ENCODE assay signal across 1 cellular context in the genomic region with DNA sequence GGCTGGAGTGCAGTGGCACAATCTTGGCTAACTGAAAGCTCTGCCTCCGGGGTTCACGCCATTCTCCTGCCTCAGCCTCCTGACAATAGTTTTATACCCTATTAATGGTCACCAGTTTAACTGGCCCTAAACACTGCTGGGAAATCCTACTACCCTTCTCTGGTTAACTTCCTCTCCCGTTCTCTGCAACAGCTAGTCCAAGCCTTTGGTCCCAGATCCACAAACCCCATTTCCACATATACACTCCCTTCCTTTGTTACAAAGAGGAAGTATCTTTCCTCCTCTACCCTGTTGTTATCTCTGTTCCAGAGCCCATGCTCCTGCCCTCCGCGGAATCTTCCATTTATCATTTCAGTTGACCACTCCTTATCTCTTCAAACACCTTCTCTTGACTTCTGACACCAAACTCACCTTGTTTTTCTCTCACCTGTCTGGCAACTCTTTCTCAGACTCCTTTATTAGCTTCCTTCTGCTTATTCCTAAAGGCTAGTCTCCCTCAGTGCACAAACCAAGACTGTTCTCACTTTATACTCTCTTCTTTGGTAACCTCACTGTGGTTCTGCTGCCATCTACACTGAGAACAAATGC.
TF ChIP-seq lines count a peak whose summit lies in the region.

No MANE protein-coding gene starts in this region.

TF ChIP-seq in K562, 482 proteins besides CTCF, POLR2A, EP300 and RAD21 (continues in another document):
- TF ChIP-seq EGR1 (conservative IDR thresholded peaks at IDR 0.05) (no peak), CSDE1 (IDR thresholded peaks at IDR 0.05) (peak in 1 of 2 experiments; percentile 12; a peak in 1 of 4 replicates), SMARCC2 (IDR thresholded peaks at IDR 0.05; ENCODE audit: low read depth) (peak; percentile 95), ZKSCAN8 (CRISPR knock-in tag; IDR thresholded peaks at IDR 0.05) (peak; percentile 38), DPF2 (IDR thresholded peaks at IDR 0.05) (peak; percentile 99), ZNF282 (CRISPR knock-in tag; IDR thresholded peaks at IDR 0.05) (no peak), NR2C1 (IDR thresholded peaks at IDR 0.05) (no peak; the same call in 1 of the 2 replicates), NR2C1 (tag; IDR thresholded peaks at IDR 0.05) (peak; percentile 67; the same call in 1 of the 2 replicates), NFIC (IDR thresholded peaks at IDR 0.05) (peak; percentile 79), ZFP1 (CRISPR knock-in tag; IDR thresholded peaks at IDR 0.05) (peak; percentile 41; the same call in 1 of the 2 replicates), SUPT5H (IDR thresholded peaks at IDR 0.05) (peak; percentile 43; the same call in 1 of the 2 replicates), ZBTB17 (CRISPR knock-in tag; IDR thresholded peaks at IDR 0.05) (0 out of 2 replicates have a peak, but pooled peaks have one; percentile 34), HDAC3 (IDR thresholded peaks at IDR 0.05; ENCODE audit: borderline replicate concordance, partially characterized antibody) (peak; percentile 62), MBD2 (IDR thresholded peaks at IDR 0.05; ENCODE audit: borderline replicate concordance, low read depth) (peak; percentile 39; the same call in 1 of the 2 replicates), EP400 (IDR thresholded peaks at IDR 0.05) (peak; percentile 58; the same call in 1 of the 2 replicates), ZBTB8A (IDR thresholded peaks at IDR 0.05; ENCODE audit: partially characterized antibody) (no peak), GATAD2A (IDR thresholded peaks at IDR 0.05) (peak; percentile 99), RBFOX2 (IDR thresholded peaks at IDR 0.05; ENCODE audit: low read depth, low read length) (0 out of 2 replicates have a peak, but pooled peaks have one; percentile 21), MYBL2 (IDR thresholded peaks at IDR 0.05; ENCODE audit: low read depth) (no peak; the same call in 1 of the 2 replicates), MYBL2 (CRISPR knock-in tag; IDR thresholded peaks at IDR 0.05; ENCODE audit: borderline replicate concordance) (no peak), HDAC8 (tag; IDR thresholded peaks at IDR 0.05) (no peak), NEUROD1 (IDR thresholded peaks at IDR 0.05; ENCODE audit: borderline replicate concordance, low read depth, low read length, partially characterized antibody) (peak; percentile 18), ZNF41 (CRISPR knock-in tag; conservative IDR thresholded peaks at IDR 0.05) (0 out of 2 replicates have a peak, but pooled peaks have one; percentile 10), ZKSCAN3 (CRISPR knock-in tag; IDR thresholded peaks at IDR 0.05) (no peak), RNF2 (IDR thresholded peaks at IDR 0.05) (peak; percentile 52; the same call in 1 of the 2 replicates), ZNF347 (CRISPR knock-in tag; IDR thresholded peaks at IDR 0.05; ENCODE audit: low read depth) (no peak), HOXB6 (CRISPR knock-in tag; IDR thresholded peaks at IDR 0.05; ENCODE audit: borderline replicate concordance) (no peak), ETV6 (IDR thresholded peaks at IDR 0.05; ENCODE audit: borderline replicate concordance in 1 of 2, low read depth in 2 of 2, low read length in 1 of 2) (peak; percentile 70 to 95; a peak in 3 of 4 replicates), ETV6 (CRISPR knock-in tag; IDR thresholded peaks at IDR 0.05; ENCODE audit: borderline replicate concordance) (no peak), ZNF239 (CRISPR knock-in tag; IDR thresholded peaks at IDR 0.05) (0 out of 2 replicates have a peak, but pooled peaks have one; percentile 58), CBX1 (IDR thresholded peaks at IDR 0.05; ENCODE audit: low read depth) (0 out of 2 replicates have a peak, but pooled peaks have one; percentile 38), SOX6 (IDR thresholded peaks at IDR 0.05) (peak; percentile 98), NCOA1 (IDR thresholded peaks at IDR 0.05; ENCODE audit: low read depth) (peak; percentile 75), RCOR1 (IDR thresholded peaks at IDR 0.05; ENCODE audit: borderline replicate concordance in 1 of 2, low read depth in 2 of 2, low read length in 2 of 2) (peak in 1 of 2 experiments; percentile 86; a peak in 1 of 4 replicates), NR4A1 (CRISPR knock-in tag; IDR thresholded peaks at IDR 0.05) (no peak), NR4A1 (tag; IDR thresholded peaks at IDR 0.05) (0 out of 2 replicates have a peak, but pooled peaks have one; percentile 46), SRF (CRISPR knock-in tag; IDR thresholded peaks at IDR 0.05) (0 out of 4 replicates have a peak, but pooled peaks of 1 of the 2 experiments have one; percentile 32), KLF16 (IDR thresholded peaks at IDR 0.05) (peak; percentile 83), ZNF384 (IDR thresholded peaks at IDR 0.05; ENCODE audit: low read depth, low read length) (no peak), ELF2 (CRISPR knock-in tag; IDR thresholded peaks at IDR 0.05) (peak; percentile 67; the same call in 1 of the 2 replicates), TBL1XR1 (IDR thresholded peaks at IDR 0.05; ENCODE audit: low read length in 2 of 2) (peak in 1 of 2 experiments; percentile 73; a peak in 1 of 4 replicates), ZNF444 (CRISPR knock-in tag; IDR thresholded peaks at IDR 0.05) (no peak), ZNF23 (CRISPR knock-in tag; IDR thresholded peaks at IDR 0.05) (no peak)
- TF ChIP-seq, protein P1, sequence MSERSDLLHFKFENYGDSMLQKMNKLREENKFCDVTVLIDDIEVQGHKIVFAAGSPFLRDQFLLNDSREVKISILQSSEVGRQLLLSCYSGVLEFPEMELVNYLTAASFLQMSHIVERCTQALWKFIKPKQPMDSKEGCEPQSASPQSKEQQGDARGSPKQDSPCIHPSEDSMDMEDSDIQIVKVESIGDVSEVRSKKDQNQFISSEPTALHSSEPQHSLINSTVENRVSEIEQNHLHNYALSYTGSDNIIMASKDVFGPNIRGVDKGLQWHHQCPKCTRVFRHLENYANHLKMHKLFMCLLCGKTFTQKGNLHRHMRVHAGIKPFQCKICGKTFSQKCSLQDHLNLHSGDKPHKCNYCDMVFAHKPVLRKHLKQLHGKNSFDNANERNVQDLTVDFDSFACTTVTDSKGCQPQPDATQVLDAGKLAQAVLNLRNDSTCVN (CRISPR knock-in tag; IDR thresholded peaks at IDR 0.05), result peak; percentile 78; the same call in 1 of the 2 replicates
- TF ChIP-seq, protein P2, sequence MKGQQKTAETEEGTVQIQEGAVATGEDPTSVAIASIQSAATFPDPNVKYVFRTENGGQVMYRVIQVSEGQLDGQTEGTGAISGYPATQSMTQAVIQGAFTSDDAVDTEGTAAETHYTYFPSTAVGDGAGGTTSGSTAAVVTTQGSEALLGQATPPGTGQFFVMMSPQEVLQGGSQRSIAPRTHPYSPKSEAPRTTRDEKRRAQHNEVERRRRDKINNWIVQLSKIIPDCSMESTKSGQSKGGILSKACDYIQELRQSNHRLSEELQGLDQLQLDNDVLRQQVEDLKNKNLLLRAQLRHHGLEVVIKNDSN (CRISPR knock-in tag; IDR thresholded peaks at IDR 0.05), result no peak
- TF ChIP-seq, protein P3, sequence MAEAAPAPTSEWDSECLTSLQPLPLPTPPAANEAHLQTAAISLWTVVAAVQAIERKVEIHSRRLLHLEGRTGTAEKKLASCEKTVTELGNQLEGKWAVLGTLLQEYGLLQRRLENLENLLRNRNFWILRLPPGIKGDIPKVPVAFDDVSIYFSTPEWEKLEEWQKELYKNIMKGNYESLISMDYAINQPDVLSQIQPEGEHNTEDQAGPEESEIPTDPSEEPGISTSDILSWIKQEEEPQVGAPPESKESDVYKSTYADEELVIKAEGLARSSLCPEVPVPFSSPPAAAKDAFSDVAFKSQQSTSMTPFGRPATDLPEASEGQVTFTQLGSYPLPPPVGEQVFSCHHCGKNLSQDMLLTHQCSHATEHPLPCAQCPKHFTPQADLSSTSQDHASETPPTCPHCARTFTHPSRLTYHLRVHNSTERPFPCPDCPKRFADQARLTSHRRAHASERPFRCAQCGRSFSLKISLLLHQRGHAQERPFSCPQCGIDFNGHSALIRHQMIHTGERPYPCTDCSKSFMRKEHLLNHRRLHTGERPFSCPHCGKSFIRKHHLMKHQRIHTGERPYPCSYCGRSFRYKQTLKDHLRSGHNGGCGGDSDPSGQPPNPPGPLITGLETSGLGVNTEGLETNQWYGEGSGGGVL (CRISPR knock-in tag; IDR thresholded peaks at IDR 0.05), result no peak
- TF ChIP-seq, protein P4, sequence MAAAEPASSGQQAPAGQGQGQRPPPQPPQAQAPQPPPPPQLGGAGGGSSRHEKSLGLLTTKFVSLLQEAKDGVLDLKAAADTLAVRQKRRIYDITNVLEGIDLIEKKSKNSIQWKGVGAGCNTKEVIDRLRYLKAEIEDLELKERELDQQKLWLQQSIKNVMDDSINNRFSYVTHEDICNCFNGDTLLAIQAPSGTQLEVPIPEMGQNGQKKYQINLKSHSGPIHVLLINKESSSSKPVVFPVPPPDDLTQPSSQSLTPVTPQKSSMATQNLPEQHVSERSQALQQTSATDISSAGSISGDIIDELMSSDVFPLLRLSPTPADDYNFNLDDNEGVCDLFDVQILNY (CRISPR knock-in tag; IDR thresholded peaks at IDR 0.05), result no peak
- TF ChIP-seq, protein P5, sequence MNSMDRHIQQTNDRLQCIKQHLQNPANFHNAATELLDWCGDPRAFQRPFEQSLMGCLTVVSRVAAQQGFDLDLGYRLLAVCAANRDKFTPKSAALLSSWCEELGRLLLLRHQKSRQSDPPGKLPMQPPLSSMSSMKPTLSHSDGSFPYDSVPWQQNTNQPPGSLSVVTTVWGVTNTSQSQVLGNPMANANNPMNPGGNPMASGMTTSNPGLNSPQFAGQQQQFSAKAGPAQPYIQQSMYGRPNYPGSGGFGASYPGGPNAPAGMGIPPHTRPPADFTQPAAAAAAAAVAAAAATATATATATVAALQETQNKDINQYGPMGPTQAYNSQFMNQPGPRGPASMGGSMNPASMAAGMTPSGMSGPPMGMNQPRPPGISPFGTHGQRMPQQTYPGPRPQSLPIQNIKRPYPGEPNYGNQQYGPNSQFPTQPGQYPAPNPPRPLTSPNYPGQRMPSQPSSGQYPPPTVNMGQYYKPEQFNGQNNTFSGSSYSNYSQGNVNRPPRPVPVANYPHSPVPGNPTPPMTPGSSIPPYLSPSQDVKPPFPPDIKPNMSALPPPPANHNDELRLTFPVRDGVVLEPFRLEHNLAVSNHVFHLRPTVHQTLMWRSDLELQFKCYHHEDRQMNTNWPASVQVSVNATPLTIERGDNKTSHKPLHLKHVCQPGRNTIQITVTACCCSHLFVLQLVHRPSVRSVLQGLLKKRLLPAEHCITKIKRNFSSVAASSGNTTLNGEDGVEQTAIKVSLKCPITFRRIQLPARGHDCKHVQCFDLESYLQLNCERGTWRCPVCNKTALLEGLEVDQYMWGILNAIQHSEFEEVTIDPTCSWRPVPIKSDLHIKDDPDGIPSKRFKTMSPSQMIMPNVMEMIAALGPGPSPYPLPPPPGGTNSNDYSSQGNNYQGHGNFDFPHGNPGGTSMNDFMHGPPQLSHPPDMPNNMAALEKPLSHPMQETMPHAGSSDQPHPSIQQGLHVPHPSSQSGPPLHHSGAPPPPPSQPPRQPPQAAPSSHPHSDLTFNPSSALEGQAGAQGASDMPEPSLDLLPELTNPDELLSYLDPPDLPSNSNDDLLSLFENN (IDR thresholded peaks at IDR 0.05; ENCODE audit: low read depth in 2 of 2, low read length in 2 of 2), result peak in 1 of 2 experiments; percentile 78; a peak in 2 of 4 replicates
- TF ChIP-seq, protein P6, sequence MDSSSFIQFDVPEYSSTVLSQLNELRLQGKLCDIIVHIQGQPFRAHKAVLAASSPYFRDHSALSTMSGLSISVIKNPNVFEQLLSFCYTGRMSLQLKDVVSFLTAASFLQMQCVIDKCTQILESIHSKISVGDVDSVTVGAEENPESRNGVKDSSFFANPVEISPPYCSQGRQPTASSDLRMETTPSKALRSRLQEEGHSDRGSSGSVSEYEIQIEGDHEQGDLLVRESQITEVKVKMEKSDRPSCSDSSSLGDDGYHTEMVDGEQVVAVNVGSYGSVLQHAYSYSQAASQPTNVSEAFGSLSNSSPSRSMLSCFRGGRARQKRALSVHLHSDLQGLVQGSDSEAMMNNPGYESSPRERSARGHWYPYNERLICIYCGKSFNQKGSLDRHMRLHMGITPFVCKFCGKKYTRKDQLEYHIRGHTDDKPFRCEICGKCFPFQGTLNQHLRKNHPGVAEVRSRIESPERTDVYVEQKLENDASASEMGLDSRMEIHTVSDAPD (CRISPR knock-in tag; IDR thresholded peaks at IDR 0.05), result no peak
- TF ChIP-seq, protein P7, sequence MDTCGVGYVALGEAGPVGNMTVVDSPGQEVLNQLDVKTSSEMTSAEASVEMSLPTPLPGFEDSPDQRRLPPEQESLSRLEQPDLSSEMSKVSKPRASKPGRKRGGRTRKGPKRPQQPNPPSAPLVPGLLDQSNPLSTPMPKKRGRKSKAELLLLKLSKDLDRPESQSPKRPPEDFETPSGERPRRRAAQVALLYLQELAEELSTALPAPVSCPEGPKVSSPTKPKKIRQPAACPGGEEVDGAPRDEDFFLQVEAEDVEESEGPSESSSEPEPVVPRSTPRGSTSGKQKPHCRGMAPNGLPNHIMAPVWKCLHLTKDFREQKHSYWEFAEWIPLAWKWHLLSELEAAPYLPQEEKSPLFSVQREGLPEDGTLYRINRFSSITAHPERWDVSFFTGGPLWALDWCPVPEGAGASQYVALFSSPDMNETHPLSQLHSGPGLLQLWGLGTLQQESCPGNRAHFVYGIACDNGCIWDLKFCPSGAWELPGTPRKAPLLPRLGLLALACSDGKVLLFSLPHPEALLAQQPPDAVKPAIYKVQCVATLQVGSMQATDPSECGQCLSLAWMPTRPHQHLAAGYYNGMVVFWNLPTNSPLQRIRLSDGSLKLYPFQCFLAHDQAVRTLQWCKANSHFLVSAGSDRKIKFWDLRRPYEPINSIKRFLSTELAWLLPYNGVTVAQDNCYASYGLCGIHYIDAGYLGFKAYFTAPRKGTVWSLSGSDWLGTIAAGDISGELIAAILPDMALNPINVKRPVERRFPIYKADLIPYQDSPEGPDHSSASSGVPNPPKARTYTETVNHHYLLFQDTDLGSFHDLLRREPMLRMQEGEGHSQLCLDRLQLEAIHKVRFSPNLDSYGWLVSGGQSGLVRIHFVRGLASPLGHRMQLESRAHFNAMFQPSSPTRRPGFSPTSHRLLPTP (IDR thresholded peaks at IDR 0.05; ENCODE audit: borderline replicate concordance, extremely low read depth, insufficient read length), result no peak
- TF ChIP-seq, protein P8, sequence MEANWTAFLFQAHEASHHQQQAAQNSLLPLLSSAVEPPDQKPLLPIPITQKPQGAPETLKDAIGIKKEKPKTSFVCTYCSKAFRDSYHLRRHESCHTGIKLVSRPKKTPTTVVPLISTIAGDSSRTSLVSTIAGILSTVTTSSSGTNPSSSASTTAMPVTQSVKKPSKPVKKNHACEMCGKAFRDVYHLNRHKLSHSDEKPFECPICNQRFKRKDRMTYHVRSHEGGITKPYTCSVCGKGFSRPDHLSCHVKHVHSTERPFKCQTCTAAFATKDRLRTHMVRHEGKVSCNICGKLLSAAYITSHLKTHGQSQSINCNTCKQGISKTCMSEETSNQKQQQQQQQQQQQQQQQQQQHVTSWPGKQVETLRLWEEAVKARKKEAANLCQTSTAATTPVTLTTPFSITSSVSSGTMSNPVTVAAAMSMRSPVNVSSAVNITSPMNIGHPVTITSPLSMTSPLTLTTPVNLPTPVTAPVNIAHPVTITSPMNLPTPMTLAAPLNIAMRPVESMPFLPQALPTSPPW (CRISPR knock-in tag; IDR thresholded peaks at IDR 0.05), result peak; percentile 68
- TF ChIP-seq, protein P9, sequence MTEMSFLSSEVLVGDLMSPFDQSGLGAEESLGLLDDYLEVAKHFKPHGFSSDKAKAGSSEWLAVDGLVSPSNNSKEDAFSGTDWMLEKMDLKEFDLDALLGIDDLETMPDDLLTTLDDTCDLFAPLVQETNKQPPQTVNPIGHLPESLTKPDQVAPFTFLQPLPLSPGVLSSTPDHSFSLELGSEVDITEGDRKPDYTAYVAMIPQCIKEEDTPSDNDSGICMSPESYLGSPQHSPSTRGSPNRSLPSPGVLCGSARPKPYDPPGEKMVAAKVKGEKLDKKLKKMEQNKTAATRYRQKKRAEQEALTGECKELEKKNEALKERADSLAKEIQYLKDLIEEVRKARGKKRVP (CRISPR knock-in tag; IDR thresholded peaks at IDR 0.05), result 0 out of 2 replicates have a peak, but pooled peaks have one; percentile 32
